10 cellular contexts compared by ENCODE assay signal in the genomic region with DNA sequence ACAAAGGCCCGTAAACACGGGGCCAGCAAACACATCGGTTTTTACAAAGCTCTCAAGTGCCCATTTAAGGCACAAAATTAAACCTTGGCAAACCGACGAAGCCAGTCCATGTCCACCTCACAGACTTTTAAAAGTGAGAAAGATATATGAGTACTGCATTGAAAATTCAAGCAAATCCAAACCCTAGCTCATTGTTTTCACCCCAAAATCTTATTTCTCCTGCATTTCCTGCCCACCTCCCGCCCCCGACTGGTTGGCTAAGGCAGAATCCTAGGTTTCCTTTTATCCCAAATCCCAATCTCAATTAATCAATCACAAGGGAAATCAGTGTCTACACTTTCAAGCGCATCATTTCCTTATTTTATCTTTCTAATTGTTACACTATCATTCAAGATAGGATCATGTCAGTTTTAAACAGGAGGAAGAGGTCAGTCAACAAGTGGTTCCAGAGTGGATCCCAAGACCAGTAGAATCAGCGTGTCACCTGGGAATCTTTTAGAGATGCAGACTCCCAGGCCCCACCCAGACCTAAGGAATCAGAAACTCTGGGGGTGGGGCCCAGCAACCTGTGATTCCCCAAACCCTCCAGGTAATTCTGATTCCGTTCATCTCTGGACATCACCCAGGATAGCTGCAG. TPM values are rescaled to one million over a fixed set of nuclear protein-coding genes. Genes with fewer than 3 reads are reported as not detected.
DNase-seq lines count a peak whose midpoint lies in the region; ATAC-seq, FAIRE-seq and TF ChIP-seq lines count a peak whose summit lies in the region.
"Had no signal": no experiment of that assay in that cellular context is flagged by ENCODE, and none has a peak within 500 bp of the region (broad histone marks: within the 10 kb centered on the region; RNA-seq: fewer than 3 reads in every experiment).

No MANE protein-coding gene starts in this region.

- peak overlapping the region; percentile 87 for H3K18ac ChIP-seq in H1 (ENCODE audit: extremely low read depth, low read length)

- no peak for TF ChIP-seq EP300 in H1 (IDR thresholded peaks at IDR 0.05; ENCODE audit: borderline replicate concordance in 1 of 2, low read depth in 2 of 2, low read length in 2 of 2)

- TF ChIP-seq POLR2A in H1 (IDR thresholded peaks at IDR 0.05; ENCODE audit: control extremely low read depth in 1 of 2, low read depth in 2 of 2, low read length in 2 of 2): no peak; a peak in 1 of 3 replicates

- no peaks in the 10 kb centered on the region for H3K79me1 ChIP-seq in H1 (ENCODE audit: low read depth, low read length)

- CTCF ChIA-PET in CD8-positive, alpha-beta T cell (lab: Charles Lee): no interaction called here
- CTCF ChIA-PET in H1 (lab: Charles Lee; ENCODE audit: partially characterized antibody): interaction anchor here (0.7 to 1.9 kb wide), 7 partner anchors 10 to 105 kb away, joined by 3 to 9 read pairs (median 4); no protein-coding TSS in a partner anchor

- H2AFZ ChIP-seq in H1 (ENCODE audit: low read length): 0 out of 2 replicates have a peak overlapping the region, but pooled peaks have one; percentile 60

- H2BK15ac ChIP-seq in H1 (ENCODE audit: low read length): peak overlapping the region; percentile 72

- peak overlapping the region; percentile 26 for H2BK120ac ChIP-seq in H1 (replicated peaks; ENCODE audit: low read depth, low read length)

- WGBS in H1 (ENCODE audit: extremely low coverage in 1 of 2, insufficient coverage in 1 of 2, insufficient read length in 1 of 2, insufficient replicate concordance in 2 of 2, low coverage in 1 of 2, low lambda C conversion rate in 2 of 2, missing lambda C conversion rate in 1 of 2), 2 experiments: 34% methylated on average over 10 of the region's 10 CpGs; no CpG with 5 or more reads in 1 of the 2 experiments

- no peaks in the 10 kb centered on the region for H3K36me3 ChIP-seq in CD8-positive, alpha-beta T cell (ENCODE audit: insufficient read depth, low read length)
- no peaks in the 10 kb centered on the region for H3K36me3 ChIP-seq in HUES48 (ENCODE audit: control insufficient read depth, insufficient read depth, low read length)
- no peaks in the 10 kb centered on the region for H3K36me3 ChIP-seq in H1 (ENCODE audit: control insufficient read depth in 2 of 4, insufficient read depth in 4 of 4, low read length in 3 of 4)
- H3K36me3 ChIP-seq in kidney (ENCODE audit: control insufficient read depth in 1 of 2, insufficient read depth in 2 of 2, low read length in 2 of 2): no peaks in the 10 kb centered on the region
- H3K36me3 ChIP-seq in colonic mucosa: no peaks in the 10 kb centered on the region

- peaks cover 65% of the 10 kb centered on the region for H3K27me3 Mint-ChIP-seq in CD8-positive, alpha-beta T cell (ENCODE audit: low read depth)
- H3K27me3 Mint-ChIP-seq in nephron progenitor cell (ENCODE audit: low read depth, poor library complexity): peaks cover 85% of the 10 kb centered on the region

- H4K91ac ChIP-seq in H1 (replicated peaks; ENCODE audit: insufficient read length, low read length): peak overlapping the region; percentile 62

- no peak for ATAC-seq in CD8-positive, alpha-beta T cell
- ATAC-seq in GM18858 (IDR thresholded peaks at IDR 0.05; ENCODE audit: unreplicated experiment): no peak

- TF ChIP-seq CTCF in CD8-positive, alpha-beta T cell (IDR thresholded peaks at IDR 0.05): no peak
- TF ChIP-seq CTCF in H1 (IDR thresholded peaks at IDR 0.05; ENCODE audit: control extremely low read depth in 1 of 3, insufficient read depth in 1 of 3, low read depth in 1 of 3, low read length in 3 of 3) (no peak), nephron progenitor cell (IDR thresholded peaks at IDR 0.05) (no peak), kidney (IDR thresholded peaks at IDR 0.05; ENCODE audit: borderline replicate concordance, extremely low read depth, insufficient read depth) (no peak), colonic mucosa (IDR thresholded peaks at IDR 0.05) (no peak)

- peak overlapping the region; percentile 96 for H2BK12ac ChIP-seq in H1 (ENCODE audit: low read depth, low read length)

- peaks cover 13% of the 10 kb centered on the region for H3K4me1 Mint-ChIP-seq in CD8-positive, alpha-beta T cell (ENCODE audit: low read depth)
- peaks cover 26% of the 10 kb centered on the region for H3K4me1 Mint-ChIP-seq in nephron progenitor cell

- H3K23ac ChIP-seq in H1 (ENCODE audit: insufficient read length): no peak overlapping the region

- no peak overlapping the region for H3K27ac Mint-ChIP-seq in CD8-positive, alpha-beta T cell
- no peak overlapping the region for H3K27ac Mint-ChIP-seq in nephron progenitor cell

- no peak overlapping the region for H4K5ac ChIP-seq in H1 (ENCODE audit: insufficient read length, low read depth, low read length)

- H3K9me3 ChIP-seq in CD8-positive, alpha-beta T cell (ENCODE audit: low read length): no peaks in the 10 kb centered on the region
- H3K9me3 ChIP-seq in HUES48 (ENCODE audit: control insufficient read depth, insufficient read depth, low read length) (no peaks in the 10 kb centered on the region), H1 (ENCODE audit: insufficient read depth in 2 of 2, low read depth in 1 of 2, low read length in 1 of 2) (no peaks in the 10 kb centered on the region), kidney (ENCODE audit: control insufficient read depth in 1 of 2, low read length in 2 of 2) (no peaks in the 10 kb centered on the region), colonic mucosa (no peaks in the 10 kb centered on the region)

- H3K9me3 Mint-ChIP-seq in CD8-positive, alpha-beta T cell: peaks cover 18% of the 10 kb centered on the region
- peaks cover 23% of the 10 kb centered on the region for H3K9me3 Mint-ChIP-seq in nephron progenitor cell

- no peaks in the 10 kb centered on the region for H3K36me3 Mint-ChIP-seq in CD8-positive, alpha-beta T cell
- H3K36me3 Mint-ChIP-seq in nephron progenitor cell (ENCODE audit: low read depth): no peaks in the 10 kb centered on the region

- H2AK5ac ChIP-seq in H1 (ENCODE audit: low read depth, low read length): peak overlapping the region; percentile 46; the same call in 1 of the 2 replicates

- peak overlapping the region; percentile 93 for H3K4ac ChIP-seq in H1 (replicated peaks; ENCODE audit: insufficient read length, low read depth, low read length)

- H2BK20ac ChIP-seq in H1 (ENCODE audit: low read length): peak overlapping the region; percentile 61; the same call in 1 of the 2 replicates

- no peak for DNase-seq in CD8-positive, alpha-beta T cell
- DNase-seq in H1 (ENCODE audit: low read depth in 1 of 2, low spot score in 2 of 2): no peak
- DNase-seq in nephron progenitor cell: no peak
- no peak for DNase-seq in kidney
- DNase-seq in colonic mucosa: no peak
- no peak for DNase-seq in NOMO-1 (lab: John Stamatoyannopoulos, UW; ENCODE audit: unreplicated experiment in 2 of 2)
- DNase-seq: DMS 273 treated with DMSO at 0.1 percent for 48 hours, NCI-H226 had no signal

- no peak for TF ChIP-seq RAD21 in H1 (IDR thresholded peaks at IDR 0.05 in 1 of 2, conservative IDR thresholded peaks at IDR 0.05 in 1 of 2; ENCODE audit: low read depth in 2 of 2, low read length in 2 of 2)

- H3K9ac ChIP-seq in HUES48 (ENCODE audit: low read depth, low read length) (peak overlapping the region; percentile 49; the same call in 1 of the 2 replicates), H1 (replicated peaks in 1 of 4; ENCODE audit: extremely low read depth in 1 of 4, low read depth in 3 of 4, low read length in 3 of 4) (peak overlapping the region in 3 of 4 experiments; percentile 65 to 77 (median 77); a peak in 6 of 7 replicates), kidney (ENCODE audit: low read length in 2 of 2) (no peak overlapping the region), colonic mucosa (ENCODE audit: low read depth in 2 of 2, low read length in 2 of 2) (no peak overlapping the region)

- H3K23me2 ChIP-seq in H1 (ENCODE audit: low read depth, low read length): peaks cover 19% of the 10 kb centered on the region

- H4K20me1 ChIP-seq in H1 (replicated peaks in 1 of 2; ENCODE audit: control insufficient read depth in 1 of 2, insufficient read depth in 2 of 2, low read length in 2 of 2): peaks cover 0 to 2% of the 10 kb centered on the region in 2 experiments

- H3K14ac ChIP-seq in H1 (ENCODE audit: insufficient read length): no peak overlapping the region

- H3K56ac ChIP-seq in H1 (replicated peaks; ENCODE audit: insufficient read length, low read depth, low read length): no peak overlapping the region

- peak overlapping the region; percentile 87 for H2BK5ac ChIP-seq in H1 (ENCODE audit: low read depth, low read length)

- peaks cover 10% of the 10 kb centered on the region for H3K27me3 ChIP-seq in CD8-positive, alpha-beta T cell (ENCODE audit: insufficient read depth, low read length)
- peaks cover 12% of the 10 kb centered on the region for H3K27me3 ChIP-seq in HUES48 (ENCODE audit: control insufficient read depth, insufficient read depth, low read length)
- no peaks in the 10 kb centered on the region for H3K27me3 ChIP-seq in H1 (replicated peaks in 1 of 4; ENCODE audit: control insufficient read depth in 3 of 4, extremely low read depth in 1 of 4, insufficient read depth in 3 of 4, low read length in 3 of 4)
- peaks cover 12% of the 10 kb centered on the region for H3K27me3 ChIP-seq in colonic mucosa

- POLR2A ChIA-PET in CD8-positive, alpha-beta T cell (lab: Charles Lee): no interaction called here
- POLR2A ChIA-PET in H1 (lab: Charles Lee; ENCODE audit: partially characterized antibody): interaction anchor here (1.2 to 1.8 kb wide), 7 partner anchors 8 to 51 kb away, joined by 3 to 5 read pairs (median 3); no protein-coding TSS in a partner anchor

- H3K4me3 ChIP-seq in CD8-positive, alpha-beta T cell (ENCODE audit: low read depth, low read length): no peak overlapping the region
- H3K4me3 ChIP-seq in HUES48 (ENCODE audit: low read depth, low read length): peak overlapping the region; percentile 79
- peak overlapping the region; percentile 45 to 87 (median 54); a peak in 7 of 8 replicates for H3K4me3 ChIP-seq in H1 (ENCODE audit: extremely low read depth in 1 of 4, insufficient read depth in 2 of 4, low read depth in 3 of 4, low read length in 4 of 4)
- H3K4me3 ChIP-seq in kidney (ENCODE audit: low read length in 2 of 2): no peak overlapping the region
- no peak overlapping the region for H3K4me3 ChIP-seq in colonic mucosa

- no peak for FAIRE-seq in H1 (lab: Jason Lieb, UNC)
- no peak for FAIRE-seq in kidney (lab: Jason Lieb, UNC)

- no peak overlapping the region for H3K27ac ChIP-seq in CD8-positive, alpha-beta T cell (ENCODE audit: low read depth, low read length)
- no peak overlapping the region for H3K27ac ChIP-seq in HUES48 (ENCODE audit: low read depth, low read length)
- peak overlapping the region; percentile 72; the same call in 1 of the 2 replicates for H3K27ac ChIP-seq in H1 (ENCODE audit: low read depth, low read length)
- no peak overlapping the region for H3K27ac ChIP-seq in kidney (ENCODE audit: low read depth in 2 of 2, low read length in 2 of 2)
- no peak overlapping the region for H3K27ac ChIP-seq in colonic mucosa

- peak overlapping the region; percentile 82 to 91 for H3K4me2 ChIP-seq in H1 (ENCODE audit: insufficient read depth in 1 of 2, low read depth in 2 of 2, low read length in 2 of 2)

- peaks cover 19% of the 10 kb centered on the region for H3K4me1 ChIP-seq in CD8-positive, alpha-beta T cell (ENCODE audit: insufficient read depth, low read length)
- H3K4me1 ChIP-seq in HUES48 (ENCODE audit: control insufficient read depth, insufficient read depth, low read length) (peaks cover 17% of the 10 kb centered on the region), H1 (replicated peaks in 1 of 4; ENCODE audit: control insufficient read depth in 3 of 4, insufficient read depth in 4 of 4, low read length in 3 of 4) (peaks cover 0 to 18% (median 6%) of the 10 kb centered on the region in 4 experiments), kidney (ENCODE audit: control insufficient read depth in 1 of 2, insufficient read depth in 1 of 2, low read depth in 1 of 2, low read length in 2 of 2) (peaks cover 0 to 7% of the 10 kb centered on the region in 2 donors), colonic mucosa (peaks cover 3% of the 10 kb centered on the region)

- peaks cover 0 to 21% of the 10 kb centered on the region in 2 experiments; a peak in 2 of 4 replicates for H3K79me2 ChIP-seq in H1 (ENCODE audit: control insufficient read depth in 1 of 2, insufficient read depth in 2 of 2, low read length in 2 of 2)

- peak overlapping the region; percentile 81; the same call in 1 of the 2 replicates for H4K8ac ChIP-seq in H1 (ENCODE audit: extremely low read depth, insufficient read depth, low read length)

- intact Hi-C loops in CD8-positive, alpha-beta T cell (cut with DNase I, micrococcal nuclease): no loop called here
- intact Hi-C loops in kidney (cut with DNase I): no loop called here
- intact Hi-C loops in colonic mucosa (cut with DNase I): no loop called here

- H3K4me3 Mint-ChIP-seq in CD8-positive, alpha-beta T cell: peak overlapping the region; percentile 78
- H3K4me3 Mint-ChIP-seq in nephron progenitor cell: peak overlapping the region; percentile 78

RNA-seq across cellular contexts. Expression of a gene that starts 1.7 kb away (rescaled TPM):
- under 1 TPM in 1 of 2 experiments, not detected in 1; 0.08 TPM for total RNA-seq in CD8-positive, alpha-beta T cell
- 96.5 and 96.8 TPM in 2 replicates for total RNA-seq in H1 (2021; fragmentation: NEBNext Ultra II Directional; extraction: Animal tissue kit (Norgen Biotek cat#: 25700))
- polyA plus RNA-seq in H1 (2011; rRNA removed) (95.5 and 121 TPM in 2 replicates), kidney (ENCODE audit: insufficient read depth, low read depth, low replicate concordance) (4.5 TPM)
- 90.5 TPM for polyA plus RNA-seq in H1 (2011; cell fraction: cytosol; rRNA removed)
- polyA plus RNA-seq in H1 (2011; cell fraction: nucleus; rRNA removed): 63.4 TPM
- polyA plus RNA-seq in H1 (2012, experiment 1 of 2): 68.1 to 92.9 TPM (median 76.7 TPM) in 4 replicates
- 94.3 TPM for polyA plus RNA-seq in H1 (2012, experiment 2 of 2)
- polyA plus RNA-seq in H1 (2013, experiment 1 of 2): 57.1 TPM
- polyA plus RNA-seq in H1 (2013, experiment 2 of 2): 59.0 TPM
- 81.3 and 104 TPM in 2 replicates for polyA minus RNA-seq in H1 (2011; rRNA and poly(A)+ RNA removed)
- polyA minus RNA-seq in H1 (2011; cell fraction: cytosol; rRNA and poly(A)+ RNA removed): 48.2 TPM
- 19.7 TPM for polyA minus RNA-seq in H1 (2011; cell fraction: nucleus; rRNA and poly(A)+ RNA removed)
- total RNA-seq in kidney (not detected), colonic mucosa (10 to 100 TPM in 1 of 2 donors, 1 to 10 TPM in 1; 6.9 to 10.0 TPM)

Comparison
In these comparisons a context has a peak if more than half of its experiments do, and no peak if none do; other contexts are left out.
1. H3K4me3 ChIP-seq: peak in HUES48 (single experiment) and H1 (4 of 4); none in CD8-positive, alpha-beta T cell (single experiment), kidney (0 of 2) and colonic mucosa (single experiment).
2. H3K9ac ChIP-seq: peak in HUES48 (single experiment) and H1 (3 of 4); none in kidney (0 of 2) and colonic mucosa (0 of 2).